Comparison of ENCODE assay signal across 1 cellular context in genomic region chr2:157784169-157784822, GRCh38.
TF ChIP-seq lines count a peak whose summit lies in the region.

No MANE protein-coding gene starts in this region.

TF ChIP-seq in GM23338, 12 proteins besides CTCF, POLR2A, EP300 and RAD21 (continued from another document):
- TF ChIP-seq, protein P1, sequence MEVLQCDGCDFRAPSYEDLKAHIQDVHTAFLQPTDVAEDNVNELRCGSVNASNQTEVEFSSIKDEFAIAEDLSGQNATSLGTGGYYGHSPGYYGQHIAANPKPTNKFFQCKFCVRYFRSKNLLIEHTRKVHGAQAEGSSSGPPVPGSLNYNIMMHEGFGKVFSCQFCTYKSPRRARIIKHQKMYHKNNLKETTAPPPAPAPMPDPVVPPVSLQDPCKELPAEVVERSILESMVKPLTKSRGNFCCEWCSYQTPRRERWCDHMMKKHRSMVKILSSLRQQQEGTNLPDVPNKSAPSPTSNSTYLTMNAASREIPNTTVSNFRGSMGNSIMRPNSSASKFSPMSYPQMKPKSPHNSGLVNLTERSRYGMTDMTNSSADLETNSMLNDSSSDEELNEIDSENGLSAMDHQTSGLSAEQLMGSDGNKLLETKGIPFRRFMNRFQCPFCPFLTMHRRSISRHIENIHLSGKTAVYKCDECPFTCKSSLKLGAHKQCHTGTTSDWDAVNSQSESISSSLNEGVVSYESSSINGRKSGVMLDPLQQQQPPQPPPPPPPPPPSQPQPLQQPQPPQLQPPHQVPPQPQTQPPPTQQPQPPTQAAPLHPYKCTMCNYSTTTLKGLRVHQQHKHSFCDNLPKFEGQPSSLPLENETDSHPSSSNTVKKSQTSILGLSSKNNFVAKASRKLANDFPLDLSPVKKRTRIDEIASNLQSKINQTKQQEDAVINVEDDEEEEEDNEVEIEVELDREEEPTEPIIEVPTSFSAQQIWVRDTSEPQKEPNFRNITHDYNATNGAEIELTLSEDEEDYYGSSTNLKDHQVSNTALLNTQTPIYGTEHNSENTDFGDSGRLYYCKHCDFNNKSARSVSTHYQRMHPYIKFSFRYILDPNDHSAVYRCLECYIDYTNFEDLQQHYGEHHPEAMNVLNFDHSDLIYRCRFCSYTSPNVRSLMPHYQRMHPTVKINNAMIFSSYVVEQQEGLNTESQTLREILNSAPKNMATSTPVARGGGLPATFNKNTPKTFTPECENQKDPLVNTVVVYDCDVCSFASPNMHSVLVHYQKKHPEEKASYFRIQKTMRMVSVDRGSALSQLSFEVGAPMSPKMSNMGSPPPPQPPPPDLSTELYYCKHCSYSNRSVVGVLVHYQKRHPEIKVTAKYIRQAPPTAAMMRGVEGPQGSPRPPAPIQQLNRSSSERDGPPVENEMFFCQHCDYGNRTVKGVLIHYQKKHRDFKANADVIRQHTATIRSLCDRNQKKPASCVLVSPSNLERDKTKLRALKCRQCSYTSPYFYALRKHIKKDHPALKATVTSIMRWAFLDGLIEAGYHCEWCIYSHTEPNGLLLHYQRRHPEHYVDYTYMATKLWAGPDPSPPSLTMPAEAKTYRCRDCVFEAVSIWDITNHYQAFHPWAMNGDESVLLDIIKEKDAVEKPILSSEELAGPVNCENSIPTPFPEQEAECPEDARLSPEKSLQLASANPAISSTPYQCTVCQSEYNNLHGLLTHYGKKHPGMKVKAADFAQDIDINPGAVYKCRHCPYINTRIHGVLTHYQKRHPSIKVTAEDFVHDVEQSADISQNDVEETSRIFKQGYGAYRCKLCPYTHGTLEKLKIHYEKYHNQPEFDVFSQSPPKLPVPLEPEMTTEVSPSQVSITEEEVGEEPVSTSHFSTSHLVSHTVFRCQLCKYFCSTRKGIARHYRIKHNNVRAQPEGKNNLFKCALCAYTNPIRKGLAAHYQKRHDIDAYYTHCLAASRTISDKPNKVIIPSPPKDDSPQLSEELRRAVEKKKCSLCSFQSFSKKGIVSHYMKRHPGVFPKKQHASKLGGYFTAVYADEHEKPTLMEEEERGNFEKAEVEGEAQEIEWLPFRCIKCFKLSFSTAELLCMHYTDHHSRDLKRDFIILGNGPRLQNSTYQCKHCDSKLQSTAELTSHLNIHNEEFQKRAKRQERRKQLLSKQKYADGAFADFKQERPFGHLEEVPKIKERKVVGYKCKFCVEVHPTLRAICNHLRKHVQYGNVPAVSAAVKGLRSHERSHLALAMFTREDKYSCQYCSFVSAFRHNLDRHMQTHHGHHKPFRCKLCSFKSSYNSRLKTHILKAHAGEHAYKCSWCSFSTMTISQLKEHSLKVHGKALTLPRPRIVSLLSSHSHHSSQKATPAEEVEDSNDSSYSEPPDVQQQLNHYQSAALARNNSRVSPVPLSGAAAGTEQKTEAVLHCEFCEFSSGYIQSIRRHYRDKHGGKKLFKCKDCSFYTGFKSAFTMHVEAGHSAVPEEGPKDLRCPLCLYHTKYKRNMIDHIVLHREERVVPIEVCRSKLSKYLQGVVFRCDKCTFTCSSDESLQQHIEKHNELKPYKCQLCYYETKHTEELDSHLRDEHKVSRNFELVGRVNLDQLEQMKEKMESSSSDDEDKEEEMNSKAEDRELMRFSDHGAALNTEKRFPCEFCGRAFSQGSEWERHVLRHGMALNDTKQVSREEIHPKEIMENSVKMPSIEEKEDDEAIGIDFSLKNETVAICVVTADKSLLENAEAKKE (CRISPR knock-in tag; IDR thresholded peaks at IDR 0.05): no peak
- TF ChIP-seq STAT1 (IDR thresholded peaks at IDR 0.05; ENCODE audit: unreplicated experiment) (no peak), JUNB (IDR thresholded peaks at IDR 0.05; ENCODE audit: unreplicated experiment) (no peak), ZNF331 (CRISPR knock-in tag; IDR thresholded peaks at IDR 0.05; ENCODE audit: low read depth) (no peak), ETS1 (IDR thresholded peaks at IDR 0.05) (no peak), ZNF114 (CRISPR knock-in tag; IDR thresholded peaks at IDR 0.05) (no peak), NANOG (IDR thresholded peaks at IDR 0.05; ENCODE audit: borderline replicate concordance) (no peak), EZH2 (IDR thresholded peaks at IDR 0.05; ENCODE audit: low read depth, unreplicated experiment) (no peak)
- TF ChIP-seq, protein P2, sequence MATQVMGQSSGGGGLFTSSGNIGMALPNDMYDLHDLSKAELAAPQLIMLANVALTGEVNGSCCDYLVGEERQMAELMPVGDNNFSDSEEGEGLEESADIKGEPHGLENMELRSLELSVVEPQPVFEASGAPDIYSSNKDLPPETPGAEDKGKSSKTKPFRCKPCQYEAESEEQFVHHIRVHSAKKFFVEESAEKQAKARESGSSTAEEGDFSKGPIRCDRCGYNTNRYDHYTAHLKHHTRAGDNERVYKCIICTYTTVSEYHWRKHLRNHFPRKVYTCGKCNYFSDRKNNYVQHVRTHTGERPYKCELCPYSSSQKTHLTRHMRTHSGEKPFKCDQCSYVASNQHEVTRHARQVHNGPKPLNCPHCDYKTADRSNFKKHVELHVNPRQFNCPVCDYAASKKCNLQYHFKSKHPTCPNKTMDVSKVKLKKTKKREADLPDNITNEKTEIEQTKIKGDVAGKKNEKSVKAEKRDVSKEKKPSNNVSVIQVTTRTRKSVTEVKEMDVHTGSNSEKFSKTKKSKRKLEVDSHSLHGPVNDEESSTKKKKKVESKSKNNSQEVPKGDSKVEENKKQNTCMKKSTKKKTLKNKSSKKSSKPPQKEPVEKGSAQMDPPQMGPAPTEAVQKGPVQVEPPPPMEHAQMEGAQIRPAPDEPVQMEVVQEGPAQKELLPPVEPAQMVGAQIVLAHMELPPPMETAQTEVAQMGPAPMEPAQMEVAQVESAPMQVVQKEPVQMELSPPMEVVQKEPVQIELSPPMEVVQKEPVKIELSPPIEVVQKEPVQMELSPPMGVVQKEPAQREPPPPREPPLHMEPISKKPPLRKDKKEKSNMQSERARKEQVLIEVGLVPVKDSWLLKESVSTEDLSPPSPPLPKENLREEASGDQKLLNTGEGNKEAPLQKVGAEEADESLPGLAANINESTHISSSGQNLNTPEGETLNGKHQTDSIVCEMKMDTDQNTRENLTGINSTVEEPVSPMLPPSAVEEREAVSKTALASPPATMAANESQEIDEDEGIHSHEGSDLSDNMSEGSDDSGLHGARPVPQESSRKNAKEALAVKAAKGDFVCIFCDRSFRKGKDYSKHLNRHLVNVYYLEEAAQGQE (IDR thresholded peaks at IDR 0.05; ENCODE audit: unreplicated experiment): no peak
